1 cellular context compared by ENCODE assay signal in the genomic region with DNA sequence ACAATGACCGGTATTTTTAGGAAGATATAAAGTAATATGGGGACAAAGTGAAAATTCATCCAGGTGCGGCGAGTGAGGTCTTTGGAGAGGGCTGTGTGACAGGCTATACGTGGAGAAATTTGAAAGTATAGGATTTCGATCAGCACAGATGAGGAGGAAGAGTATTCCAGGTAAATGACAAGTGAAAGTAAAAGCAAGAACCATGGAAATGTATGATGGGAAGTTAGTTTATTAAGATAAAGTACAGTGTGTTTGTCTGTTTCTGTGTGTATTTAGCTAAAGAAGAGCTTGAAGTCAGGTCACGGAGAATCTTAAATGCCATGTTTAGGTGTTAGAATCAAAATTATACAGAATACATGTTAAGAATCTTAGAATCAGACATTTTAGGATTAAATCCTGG.
TF ChIP-seq lines count a peak whose summit lies in the region.

No MANE protein-coding gene starts in this region.

TF ChIP-seq in HepG2, 621 proteins besides CTCF, POLR2A, EP300 and RAD21 (continued from another document):
- TF ChIP-seq, protein P1, sequence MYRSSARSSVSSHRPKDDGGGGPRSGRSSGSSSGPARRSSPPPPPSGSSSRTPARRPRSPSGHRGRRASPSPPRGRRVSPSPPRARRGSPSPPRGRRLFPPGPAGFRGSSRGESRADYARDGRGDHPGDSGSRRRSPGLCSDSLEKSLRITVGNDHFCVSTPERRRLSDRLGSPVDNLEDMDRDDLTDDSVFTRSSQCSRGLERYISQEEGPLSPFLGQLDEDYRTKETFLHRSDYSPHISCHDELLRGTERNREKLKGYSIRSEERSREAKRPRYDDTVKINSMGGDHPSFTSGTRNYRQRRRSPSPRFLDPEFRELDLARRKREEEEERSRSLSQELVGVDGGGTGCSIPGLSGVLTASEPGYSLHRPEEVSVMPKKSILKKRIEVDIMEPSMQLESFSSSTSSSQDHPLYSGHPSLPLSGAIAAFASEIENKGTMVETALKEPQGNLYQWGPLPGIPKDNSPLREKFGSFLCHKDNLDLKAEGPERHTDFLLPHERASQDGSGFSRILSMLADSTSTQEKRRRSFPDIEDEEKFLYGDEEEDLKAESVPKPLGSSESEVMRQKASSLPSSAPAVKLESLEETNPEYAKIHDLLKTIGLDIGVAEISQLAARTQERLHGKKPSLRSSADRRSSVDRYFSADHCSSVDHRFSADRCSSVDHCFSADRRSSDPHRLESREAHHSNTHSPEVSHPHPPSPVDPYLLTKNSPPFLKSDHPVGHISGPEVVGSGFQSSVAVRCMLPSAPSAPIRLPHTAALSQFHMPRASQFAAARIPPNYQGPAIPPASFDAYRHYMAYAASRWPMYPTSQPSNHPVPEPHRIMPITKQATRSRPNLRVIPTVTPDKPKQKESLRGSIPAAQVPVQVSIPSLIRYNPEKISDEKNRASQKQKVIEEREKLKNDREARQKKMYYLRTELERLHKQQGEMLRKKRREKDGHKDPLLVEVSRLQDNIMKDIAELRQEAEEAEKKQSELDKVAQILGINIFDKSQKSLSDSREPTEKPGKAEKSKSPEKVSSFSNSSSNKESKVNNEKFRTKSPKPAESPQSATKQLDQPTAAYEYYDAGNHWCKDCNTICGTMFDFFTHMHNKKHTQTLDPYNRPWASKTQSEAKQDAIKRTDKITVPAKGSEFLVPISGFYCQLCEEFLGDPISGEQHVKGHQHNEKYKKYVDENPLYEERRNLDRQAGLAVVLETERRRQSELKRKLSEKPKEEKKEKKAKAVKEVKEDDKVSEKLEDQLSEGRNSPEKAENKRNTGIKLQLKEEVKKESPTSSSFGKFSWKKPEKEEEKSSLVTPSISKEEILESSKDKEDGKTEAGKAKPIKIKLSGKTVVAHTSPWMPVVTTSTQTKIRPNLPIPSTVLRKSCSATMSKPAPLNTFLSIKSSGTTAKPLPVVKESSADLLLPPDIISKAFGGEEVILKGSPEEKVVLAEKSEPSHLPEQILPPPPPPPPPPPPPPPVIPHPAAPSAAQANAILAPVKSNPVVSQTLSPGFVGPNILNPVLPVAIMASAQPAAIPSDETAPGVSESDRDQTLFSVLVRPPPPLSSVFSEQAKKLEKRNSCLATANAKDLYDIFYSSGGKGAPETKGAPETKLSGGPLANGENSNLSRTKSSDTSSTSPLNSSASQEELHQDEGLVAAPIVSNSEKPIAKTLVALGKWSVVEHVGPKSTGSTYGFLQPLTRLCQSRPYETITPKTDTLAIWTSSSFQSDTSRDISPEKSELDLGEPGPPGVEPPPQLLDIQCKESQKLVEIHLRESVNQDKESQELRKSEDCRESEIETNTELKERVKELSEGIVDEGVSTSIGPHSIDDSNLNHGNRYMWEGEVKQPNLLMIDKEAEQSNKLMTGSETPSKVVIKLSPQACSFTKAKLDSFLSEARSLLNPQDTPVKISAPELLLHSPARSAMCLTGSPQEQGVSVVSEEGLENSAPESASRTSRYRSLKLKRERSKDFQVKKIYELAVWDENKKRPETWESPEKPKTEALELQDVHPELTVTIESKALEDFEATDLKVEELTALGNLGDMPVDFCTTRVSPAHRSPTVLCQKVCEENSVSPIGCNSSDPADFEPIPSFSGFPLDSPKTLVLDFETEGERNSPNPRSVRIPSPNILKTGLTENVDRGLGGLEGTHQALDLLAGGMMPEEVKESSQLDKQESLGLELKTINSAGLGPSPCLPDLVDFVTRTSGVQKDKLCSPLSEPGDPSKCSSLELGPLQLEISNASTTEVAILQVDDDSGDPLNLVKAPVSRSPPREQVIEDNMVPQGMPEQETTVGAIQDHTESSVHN (CRISPR knock-in tag; IDR thresholded peaks at IDR 0.05): no peak
- no peak for TF ChIP-seq ZNF761 (CRISPR knock-in tag; conservative IDR thresholded peaks at IDR 0.05)
- TF ChIP-seq, protein P2, sequence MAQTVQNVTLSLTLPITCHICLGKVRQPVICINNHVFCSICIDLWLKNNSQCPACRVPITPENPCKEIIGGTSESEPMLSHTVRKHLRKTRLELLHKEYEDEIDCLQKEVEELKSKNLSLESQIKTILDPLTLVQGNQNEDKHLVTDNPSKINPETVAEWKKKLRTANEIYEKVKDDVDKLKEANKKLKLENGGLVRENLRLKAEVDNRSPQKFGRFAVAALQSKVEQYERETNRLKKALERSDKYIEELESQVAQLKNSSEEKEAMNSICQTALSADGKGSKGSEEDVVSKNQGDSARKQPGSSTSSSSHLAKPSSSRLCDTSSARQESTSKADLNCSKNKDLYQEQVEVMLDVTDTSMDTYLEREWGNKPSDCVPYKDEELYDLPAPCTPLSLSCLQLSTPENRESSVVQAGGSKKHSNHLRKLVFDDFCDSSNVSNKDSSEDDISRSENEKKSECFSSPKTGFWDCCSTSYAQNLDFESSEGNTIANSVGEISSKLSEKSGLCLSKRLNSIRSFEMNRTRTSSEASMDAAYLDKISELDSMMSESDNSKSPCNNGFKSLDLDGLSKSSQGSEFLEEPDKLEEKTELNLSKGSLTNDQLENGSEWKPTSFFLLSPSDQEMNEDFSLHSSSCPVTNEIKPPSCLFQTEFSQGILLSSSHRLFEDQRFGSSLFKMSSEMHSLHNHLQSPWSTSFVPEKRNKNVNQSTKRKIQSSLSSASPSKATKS (CRISPR knock-in tag; IDR thresholded peaks at IDR 0.05): no peak
- TF ChIP-seq, protein P3, sequence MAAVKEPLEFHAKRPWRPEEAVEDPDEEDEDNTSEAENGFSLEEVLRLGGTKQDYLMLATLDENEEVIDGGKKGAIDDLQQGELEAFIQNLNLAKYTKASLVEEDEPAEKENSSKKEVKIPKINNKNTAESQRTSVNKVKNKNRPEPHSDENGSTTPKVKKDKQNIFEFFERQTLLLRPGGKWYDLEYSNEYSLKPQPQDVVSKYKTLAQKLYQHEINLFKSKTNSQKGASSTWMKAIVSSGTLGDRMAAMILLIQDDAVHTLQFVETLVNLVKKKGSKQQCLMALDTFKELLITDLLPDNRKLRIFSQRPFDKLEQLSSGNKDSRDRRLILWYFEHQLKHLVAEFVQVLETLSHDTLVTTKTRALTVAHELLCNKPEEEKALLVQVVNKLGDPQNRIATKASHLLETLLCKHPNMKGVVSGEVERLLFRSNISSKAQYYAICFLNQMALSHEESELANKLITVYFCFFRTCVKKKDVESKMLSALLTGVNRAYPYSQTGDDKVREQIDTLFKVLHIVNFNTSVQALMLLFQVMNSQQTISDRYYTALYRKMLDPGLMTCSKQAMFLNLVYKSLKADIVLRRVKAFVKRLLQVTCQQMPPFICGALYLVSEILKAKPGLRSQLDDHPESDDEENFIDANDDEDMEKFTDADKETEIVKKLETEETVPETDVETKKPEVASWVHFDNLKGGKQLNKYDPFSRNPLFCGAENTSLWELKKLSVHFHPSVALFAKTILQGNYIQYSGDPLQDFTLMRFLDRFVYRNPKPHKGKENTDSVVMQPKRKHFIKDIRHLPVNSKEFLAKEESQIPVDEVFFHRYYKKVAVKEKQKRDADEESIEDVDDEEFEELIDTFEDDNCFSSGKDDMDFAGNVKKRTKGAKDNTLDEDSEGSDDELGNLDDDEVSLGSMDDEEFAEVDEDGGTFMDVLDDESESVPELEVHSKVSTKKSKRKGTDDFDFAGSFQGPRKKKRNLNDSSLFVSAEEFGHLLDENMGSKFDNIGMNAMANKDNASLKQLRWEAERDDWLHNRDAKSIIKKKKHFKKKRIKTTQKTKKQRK (IDR thresholded peaks at IDR 0.05; ENCODE audit: low read length): no peak
- TF ChIP-seq, protein P4, sequence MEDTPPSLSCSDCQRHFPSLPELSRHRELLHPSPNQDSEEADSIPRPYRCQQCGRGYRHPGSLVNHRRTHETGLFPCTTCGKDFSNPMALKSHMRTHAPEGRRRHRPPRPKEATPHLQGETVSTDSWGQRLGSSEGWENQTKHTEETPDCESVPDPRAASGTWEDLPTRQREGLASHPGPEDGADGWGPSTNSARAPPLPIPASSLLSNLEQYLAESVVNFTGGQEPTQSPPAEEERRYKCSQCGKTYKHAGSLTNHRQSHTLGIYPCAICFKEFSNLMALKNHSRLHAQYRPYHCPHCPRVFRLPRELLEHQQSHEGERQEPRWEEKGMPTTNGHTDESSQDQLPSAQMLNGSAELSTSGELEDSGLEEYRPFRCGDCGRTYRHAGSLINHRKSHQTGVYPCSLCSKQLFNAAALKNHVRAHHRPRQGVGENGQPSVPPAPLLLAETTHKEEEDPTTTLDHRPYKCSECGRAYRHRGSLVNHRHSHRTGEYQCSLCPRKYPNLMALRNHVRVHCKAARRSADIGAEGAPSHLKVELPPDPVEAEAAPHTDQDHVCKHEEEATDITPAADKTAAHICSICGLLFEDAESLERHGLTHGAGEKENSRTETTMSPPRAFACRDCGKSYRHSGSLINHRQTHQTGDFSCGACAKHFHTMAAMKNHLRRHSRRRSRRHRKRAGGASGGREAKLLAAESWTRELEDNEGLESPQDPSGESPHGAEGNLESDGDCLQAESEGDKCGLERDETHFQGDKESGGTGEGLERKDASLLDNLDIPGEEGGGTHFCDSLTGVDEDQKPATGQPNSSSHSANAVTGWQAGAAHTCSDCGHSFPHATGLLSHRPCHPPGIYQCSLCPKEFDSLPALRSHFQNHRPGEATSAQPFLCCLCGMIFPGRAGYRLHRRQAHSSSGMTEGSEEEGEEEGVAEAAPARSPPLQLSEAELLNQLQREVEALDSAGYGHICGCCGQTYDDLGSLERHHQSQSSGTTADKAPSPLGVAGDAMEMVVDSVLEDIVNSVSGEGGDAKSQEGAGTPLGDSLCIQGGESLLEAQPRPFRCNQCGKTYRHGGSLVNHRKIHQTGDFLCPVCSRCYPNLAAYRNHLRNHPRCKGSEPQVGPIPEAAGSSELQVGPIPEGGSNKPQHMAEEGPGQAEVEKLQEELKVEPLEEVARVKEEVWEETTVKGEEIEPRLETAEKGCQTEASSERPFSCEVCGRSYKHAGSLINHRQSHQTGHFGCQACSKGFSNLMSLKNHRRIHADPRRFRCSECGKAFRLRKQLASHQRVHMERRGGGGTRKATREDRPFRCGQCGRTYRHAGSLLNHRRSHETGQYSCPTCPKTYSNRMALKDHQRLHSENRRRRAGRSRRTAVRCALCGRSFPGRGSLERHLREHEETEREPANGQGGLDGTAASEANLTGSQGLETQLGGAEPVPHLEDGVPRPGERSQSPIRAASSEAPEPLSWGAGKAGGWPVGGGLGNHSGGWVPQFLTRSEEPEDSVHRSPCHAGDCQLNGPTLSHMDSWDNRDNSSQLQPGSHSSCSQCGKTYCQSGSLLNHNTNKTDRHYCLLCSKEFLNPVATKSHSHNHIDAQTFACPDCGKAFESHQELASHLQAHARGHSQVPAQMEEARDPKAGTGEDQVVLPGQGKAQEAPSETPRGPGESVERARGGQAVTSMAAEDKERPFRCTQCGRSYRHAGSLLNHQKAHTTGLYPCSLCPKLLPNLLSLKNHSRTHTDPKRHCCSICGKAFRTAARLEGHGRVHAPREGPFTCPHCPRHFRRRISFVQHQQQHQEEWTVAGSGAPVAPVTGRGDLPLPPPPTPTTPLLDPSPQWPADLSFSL (CRISPR knock-in tag; IDR thresholded peaks at IDR 0.05): no peak
- TF ChIP-seq ZNF883 (CRISPR knock-in tag; IDR thresholded peaks at IDR 0.05; ENCODE audit: not compliant biosample characterization): no peak
- TF ChIP-seq ZNF766 (CRISPR knock-in tag; IDR thresholded peaks at IDR 0.05; ENCODE audit: borderline replicate concordance): no peak
- TF ChIP-seq CBFB (CRISPR knock-in tag; IDR thresholded peaks at IDR 0.05): no peak
- TF ChIP-seq NR2F1 (CRISPR knock-in tag; IDR thresholded peaks at IDR 0.05): no peak
- no peak for TF ChIP-seq PLRG1 (conservative IDR thresholded peaks at IDR 0.05)
- TF ChIP-seq, protein P5, sequence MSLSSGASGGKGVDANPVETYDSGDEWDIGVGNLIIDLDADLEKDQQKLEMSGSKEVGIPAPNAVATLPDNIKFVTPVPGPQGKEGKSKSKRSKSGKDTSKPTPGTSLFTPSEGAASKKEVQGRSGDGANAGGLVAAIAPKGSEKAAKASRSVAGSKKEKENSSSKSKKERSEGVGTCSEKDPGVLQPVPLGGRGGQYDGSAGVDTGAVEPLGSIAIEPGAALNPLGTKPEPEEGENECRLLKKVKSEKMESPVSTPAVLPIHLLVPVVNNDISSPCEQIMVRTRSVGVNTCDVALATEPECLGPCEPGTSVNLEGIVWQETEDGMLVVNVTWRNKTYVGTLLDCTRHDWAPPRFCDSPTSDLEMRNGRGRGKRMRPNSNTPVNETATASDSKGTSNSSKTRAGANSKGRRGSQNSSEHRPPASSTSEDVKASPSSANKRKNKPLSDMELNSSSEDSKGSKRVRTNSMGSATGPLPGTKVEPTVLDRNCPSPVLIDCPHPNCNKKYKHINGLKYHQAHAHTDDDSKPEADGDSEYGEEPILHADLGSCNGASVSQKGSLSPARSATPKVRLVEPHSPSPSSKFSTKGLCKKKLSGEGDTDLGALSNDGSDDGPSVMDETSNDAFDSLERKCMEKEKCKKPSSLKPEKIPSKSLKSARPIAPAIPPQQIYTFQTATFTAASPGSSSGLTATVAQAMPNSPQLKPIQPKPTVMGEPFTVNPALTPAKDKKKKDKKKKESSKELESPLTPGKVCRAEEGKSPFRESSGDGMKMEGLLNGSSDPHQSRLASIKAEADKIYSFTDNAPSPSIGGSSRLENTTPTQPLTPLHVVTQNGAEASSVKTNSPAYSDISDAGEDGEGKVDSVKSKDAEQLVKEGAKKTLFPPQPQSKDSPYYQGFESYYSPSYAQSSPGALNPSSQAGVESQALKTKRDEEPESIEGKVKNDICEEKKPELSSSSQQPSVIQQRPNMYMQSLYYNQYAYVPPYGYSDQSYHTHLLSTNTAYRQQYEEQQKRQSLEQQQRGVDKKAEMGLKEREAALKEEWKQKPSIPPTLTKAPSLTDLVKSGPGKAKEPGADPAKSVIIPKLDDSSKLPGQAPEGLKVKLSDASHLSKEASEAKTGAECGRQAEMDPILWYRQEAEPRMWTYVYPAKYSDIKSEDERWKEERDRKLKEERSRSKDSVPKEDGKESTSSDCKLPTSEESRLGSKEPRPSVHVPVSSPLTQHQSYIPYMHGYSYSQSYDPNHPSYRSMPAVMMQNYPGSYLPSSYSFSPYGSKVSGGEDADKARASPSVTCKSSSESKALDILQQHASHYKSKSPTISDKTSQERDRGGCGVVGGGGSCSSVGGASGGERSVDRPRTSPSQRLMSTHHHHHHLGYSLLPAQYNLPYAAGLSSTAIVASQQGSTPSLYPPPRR (CRISPR knock-in tag; IDR thresholded peaks at IDR 0.05; ENCODE audit: borderline replicate concordance): no peak
- TF ChIP-seq KDM2A (CRISPR knock-in tag; IDR thresholded peaks at IDR 0.05; ENCODE audit: borderline replicate concordance, low read depth): no peak
